ENCODE assay signal across 1 cellular context in the genomic region with DNA sequence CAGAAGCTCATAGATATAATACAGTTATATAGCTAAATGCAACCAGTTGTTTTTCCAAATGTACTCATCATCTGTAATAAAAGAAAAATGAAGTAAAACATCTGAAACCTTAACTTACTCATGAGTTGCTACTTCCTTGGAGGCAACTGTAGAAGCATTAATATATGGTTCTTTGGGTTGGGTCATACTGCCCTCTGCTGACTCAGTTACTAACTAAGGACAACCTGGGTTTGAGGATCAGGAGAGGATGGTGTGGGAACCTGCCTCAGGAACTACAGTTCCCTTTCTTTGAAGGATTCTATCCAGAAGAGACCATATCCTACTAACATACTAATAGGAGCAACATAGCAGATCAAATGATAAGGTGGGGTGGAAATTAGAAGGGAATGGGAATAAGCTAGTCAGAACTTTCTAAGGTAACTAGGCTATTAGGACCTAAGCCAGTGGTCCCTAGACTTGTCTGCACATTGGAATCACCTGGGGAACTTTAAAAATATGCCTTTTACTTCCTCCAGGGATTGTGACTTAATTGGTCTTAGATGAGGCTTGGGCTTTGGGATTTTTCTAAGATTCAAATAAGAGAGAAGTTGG.
TF ChIP-seq lines count a peak whose summit lies in the region.

No MANE protein-coding gene starts in this region.

TF ChIP-seq in K562, 482 proteins besides CTCF, POLR2A, EP300 and RAD21:
- TF ChIP-seq ZNF253 (CRISPR knock-in tag; conservative IDR thresholded peaks at IDR 0.05): no peak
- TF ChIP-seq MAFK (IDR thresholded peaks at IDR 0.05; ENCODE audit: low read length): no peak
- no peak for TF ChIP-seq GABPA (tag; conservative IDR thresholded peaks at IDR 0.05; ENCODE audit: low read depth)
- no peak for TF ChIP-seq MIER1 (IDR thresholded peaks at IDR 0.05; ENCODE audit: low read depth)
- no peak for TF ChIP-seq MTA2 (IDR thresholded peaks at IDR 0.05; ENCODE audit: low read depth)
- TF ChIP-seq RBFOX2 (IDR thresholded peaks at IDR 0.05; ENCODE audit: low read depth, low read length): no peak
- TF ChIP-seq, protein P1, sequence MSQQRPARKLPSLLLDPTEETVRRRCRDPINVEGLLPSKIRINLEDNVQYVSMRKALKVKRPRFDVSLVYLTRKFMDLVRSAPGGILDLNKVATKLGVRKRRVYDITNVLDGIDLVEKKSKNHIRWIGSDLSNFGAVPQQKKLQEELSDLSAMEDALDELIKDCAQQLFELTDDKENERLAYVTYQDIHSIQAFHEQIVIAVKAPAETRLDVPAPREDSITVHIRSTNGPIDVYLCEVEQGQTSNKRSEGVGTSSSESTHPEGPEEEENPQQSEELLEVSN (IDR thresholded peaks at IDR 0.05; ENCODE audit: borderline replicate concordance in 1 of 2, extremely low read depth in 1 of 2, insufficient read depth in 1 of 2, insufficient read length in 1 of 2, low read depth in 1 of 2, low read length in 1 of 2, poor library complexity in 1 of 2, severe bottlenecking in 1 of 2): no peak
- TF ChIP-seq, protein P2, sequence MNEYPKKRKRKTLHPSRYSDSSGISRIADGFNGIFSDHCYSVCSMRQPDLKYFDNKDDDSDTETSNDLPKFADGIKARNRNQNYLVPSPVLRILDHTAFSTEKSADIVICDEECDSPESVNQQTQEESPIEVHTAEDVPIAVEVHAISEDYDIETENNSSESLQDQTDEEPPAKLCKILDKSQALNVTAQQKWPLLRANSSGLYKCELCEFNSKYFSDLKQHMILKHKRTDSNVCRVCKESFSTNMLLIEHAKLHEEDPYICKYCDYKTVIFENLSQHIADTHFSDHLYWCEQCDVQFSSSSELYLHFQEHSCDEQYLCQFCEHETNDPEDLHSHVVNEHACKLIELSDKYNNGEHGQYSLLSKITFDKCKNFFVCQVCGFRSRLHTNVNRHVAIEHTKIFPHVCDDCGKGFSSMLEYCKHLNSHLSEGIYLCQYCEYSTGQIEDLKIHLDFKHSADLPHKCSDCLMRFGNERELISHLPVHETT (CRISPR knock-in tag; conservative IDR thresholded peaks at IDR 0.05 in 1 of 2, IDR thresholded peaks at IDR 0.05 in 1 of 2): no peak
- TF ChIP-seq, protein P3, sequence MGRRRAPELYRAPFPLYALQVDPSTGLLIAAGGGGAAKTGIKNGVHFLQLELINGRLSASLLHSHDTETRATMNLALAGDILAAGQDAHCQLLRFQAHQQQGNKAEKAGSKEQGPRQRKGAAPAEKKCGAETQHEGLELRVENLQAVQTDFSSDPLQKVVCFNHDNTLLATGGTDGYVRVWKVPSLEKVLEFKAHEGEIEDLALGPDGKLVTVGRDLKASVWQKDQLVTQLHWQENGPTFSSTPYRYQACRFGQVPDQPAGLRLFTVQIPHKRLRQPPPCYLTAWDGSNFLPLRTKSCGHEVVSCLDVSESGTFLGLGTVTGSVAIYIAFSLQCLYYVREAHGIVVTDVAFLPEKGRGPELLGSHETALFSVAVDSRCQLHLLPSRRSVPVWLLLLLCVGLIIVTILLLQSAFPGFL (CRISPR knock-in tag; IDR thresholded peaks at IDR 0.05): no peak
- peak; percentile 26; the same call in 1 of the 2 replicates for TF ChIP-seq ZNF316 (IDR thresholded peaks at IDR 0.05)
- 0 out of 2 replicates have a peak, but pooled peaks have one; percentile 45 for TF ChIP-seq RFX5 (IDR thresholded peaks at IDR 0.05; ENCODE audit: low read depth, low read length)
- no peak for TF ChIP-seq ELF4 (CRISPR knock-in tag; IDR thresholded peaks at IDR 0.05)
- TF ChIP-seq, protein P4, sequence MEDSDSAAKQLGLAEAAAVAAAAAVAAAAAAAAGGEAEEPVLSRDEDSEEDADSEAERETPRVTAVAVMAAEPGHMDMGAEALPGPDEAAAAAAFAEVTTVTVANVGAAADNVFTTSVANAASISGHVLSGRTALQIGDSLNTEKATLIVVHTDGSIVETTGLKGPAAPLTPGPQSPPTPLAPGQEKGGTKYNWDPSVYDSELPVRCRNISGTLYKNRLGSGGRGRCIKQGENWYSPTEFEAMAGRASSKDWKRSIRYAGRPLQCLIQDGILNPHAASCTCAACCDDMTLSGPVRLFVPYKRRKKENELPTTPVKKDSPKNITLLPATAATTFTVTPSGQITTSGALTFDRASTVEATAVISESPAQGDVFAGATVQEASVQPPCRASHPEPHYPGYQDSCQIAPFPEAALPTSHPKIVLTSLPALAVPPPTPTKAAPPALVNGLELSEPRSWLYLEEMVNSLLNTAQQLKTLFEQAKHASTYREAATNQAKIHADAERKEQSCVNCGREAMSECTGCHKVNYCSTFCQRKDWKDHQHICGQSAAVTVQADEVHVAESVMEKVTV (CRISPR knock-in tag; IDR thresholded peaks at IDR 0.05): peak; percentile 63
- TF ChIP-seq, protein P5, sequence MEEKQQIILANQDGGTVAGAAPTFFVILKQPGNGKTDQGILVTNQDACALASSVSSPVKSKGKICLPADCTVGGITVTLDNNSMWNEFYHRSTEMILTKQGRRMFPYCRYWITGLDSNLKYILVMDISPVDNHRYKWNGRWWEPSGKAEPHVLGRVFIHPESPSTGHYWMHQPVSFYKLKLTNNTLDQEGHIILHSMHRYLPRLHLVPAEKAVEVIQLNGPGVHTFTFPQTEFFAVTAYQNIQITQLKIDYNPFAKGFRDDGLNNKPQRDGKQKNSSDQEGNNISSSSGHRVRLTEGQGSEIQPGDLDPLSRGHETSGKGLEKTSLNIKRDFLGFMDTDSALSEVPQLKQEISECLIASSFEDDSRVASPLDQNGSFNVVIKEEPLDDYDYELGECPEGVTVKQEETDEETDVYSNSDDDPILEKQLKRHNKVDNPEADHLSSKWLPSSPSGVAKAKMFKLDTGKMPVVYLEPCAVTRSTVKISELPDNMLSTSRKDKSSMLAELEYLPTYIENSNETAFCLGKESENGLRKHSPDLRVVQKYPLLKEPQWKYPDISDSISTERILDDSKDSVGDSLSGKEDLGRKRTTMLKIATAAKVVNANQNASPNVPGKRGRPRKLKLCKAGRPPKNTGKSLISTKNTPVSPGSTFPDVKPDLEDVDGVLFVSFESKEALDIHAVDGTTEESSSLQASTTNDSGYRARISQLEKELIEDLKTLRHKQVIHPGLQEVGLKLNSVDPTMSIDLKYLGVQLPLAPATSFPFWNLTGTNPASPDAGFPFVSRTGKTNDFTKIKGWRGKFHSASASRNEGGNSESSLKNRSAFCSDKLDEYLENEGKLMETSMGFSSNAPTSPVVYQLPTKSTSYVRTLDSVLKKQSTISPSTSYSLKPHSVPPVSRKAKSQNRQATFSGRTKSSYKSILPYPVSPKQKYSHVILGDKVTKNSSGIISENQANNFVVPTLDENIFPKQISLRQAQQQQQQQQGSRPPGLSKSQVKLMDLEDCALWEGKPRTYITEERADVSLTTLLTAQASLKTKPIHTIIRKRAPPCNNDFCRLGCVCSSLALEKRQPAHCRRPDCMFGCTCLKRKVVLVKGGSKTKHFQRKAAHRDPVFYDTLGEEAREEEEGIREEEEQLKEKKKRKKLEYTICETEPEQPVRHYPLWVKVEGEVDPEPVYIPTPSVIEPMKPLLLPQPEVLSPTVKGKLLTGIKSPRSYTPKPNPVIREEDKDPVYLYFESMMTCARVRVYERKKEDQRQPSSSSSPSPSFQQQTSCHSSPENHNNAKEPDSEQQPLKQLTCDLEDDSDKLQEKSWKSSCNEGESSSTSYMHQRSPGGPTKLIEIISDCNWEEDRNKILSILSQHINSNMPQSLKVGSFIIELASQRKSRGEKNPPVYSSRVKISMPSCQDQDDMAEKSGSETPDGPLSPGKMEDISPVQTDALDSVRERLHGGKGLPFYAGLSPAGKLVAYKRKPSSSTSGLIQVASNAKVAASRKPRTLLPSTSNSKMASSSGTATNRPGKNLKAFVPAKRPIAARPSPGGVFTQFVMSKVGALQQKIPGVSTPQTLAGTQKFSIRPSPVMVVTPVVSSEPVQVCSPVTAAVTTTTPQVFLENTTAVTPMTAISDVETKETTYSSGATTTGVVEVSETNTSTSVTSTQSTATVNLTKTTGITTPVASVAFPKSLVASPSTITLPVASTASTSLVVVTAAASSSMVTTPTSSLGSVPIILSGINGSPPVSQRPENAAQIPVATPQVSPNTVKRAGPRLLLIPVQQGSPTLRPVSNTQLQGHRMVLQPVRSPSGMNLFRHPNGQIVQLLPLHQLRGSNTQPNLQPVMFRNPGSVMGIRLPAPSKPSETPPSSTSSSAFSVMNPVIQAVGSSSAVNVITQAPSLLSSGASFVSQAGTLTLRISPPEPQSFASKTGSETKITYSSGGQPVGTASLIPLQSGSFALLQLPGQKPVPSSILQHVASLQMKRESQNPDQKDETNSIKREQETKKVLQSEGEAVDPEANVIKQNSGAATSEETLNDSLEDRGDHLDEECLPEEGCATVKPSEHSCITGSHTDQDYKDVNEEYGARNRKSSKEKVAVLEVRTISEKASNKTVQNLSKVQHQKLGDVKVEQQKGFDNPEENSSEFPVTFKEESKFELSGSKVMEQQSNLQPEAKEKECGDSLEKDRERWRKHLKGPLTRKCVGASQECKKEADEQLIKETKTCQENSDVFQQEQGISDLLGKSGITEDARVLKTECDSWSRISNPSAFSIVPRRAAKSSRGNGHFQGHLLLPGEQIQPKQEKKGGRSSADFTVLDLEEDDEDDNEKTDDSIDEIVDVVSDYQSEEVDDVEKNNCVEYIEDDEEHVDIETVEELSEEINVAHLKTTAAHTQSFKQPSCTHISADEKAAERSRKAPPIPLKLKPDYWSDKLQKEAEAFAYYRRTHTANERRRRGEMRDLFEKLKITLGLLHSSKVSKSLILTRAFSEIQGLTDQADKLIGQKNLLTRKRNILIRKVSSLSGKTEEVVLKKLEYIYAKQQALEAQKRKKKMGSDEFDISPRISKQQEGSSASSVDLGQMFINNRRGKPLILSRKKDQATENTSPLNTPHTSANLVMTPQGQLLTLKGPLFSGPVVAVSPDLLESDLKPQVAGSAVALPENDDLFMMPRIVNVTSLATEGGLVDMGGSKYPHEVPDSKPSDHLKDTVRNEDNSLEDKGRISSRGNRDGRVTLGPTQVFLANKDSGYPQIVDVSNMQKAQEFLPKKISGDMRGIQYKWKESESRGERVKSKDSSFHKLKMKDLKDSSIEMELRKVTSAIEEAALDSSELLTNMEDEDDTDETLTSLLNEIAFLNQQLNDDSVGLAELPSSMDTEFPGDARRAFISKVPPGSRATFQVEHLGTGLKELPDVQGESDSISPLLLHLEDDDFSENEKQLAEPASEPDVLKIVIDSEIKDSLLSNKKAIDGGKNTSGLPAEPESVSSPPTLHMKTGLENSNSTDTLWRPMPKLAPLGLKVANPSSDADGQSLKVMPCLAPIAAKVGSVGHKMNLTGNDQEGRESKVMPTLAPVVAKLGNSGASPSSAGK (IDR thresholded peaks at IDR 0.05): no peak
- no peak for TF ChIP-seq SP1 (CRISPR knock-in tag; IDR thresholded peaks at IDR 0.05)
- TF ChIP-seq, protein P6, sequence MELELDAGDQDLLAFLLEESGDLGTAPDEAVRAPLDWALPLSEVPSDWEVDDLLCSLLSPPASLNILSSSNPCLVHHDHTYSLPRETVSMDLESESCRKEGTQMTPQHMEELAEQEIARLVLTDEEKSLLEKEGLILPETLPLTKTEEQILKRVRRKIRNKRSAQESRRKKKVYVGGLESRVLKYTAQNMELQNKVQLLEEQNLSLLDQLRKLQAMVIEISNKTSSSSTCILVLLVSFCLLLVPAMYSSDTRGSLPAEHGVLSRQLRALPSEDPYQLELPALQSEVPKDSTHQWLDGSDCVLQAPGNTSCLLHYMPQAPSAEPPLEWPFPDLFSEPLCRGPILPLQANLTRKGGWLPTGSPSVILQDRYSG (tag; conservative IDR thresholded peaks at IDR 0.05; ENCODE audit: low read depth): no peak
- TF ChIP-seq XRCC4 (IDR thresholded peaks at IDR 0.05; ENCODE audit: extremely low read depth, insufficient read depth, insufficient read length): no peak
- peak; percentile 64 for TF ChIP-seq SMC3 (conservative IDR thresholded peaks at IDR 0.05; ENCODE audit: insufficient read depth, low read depth, low read length)
- no peak for TF ChIP-seq ZNF217 (CRISPR knock-in tag; IDR thresholded peaks at IDR 0.05)
- TF ChIP-seq TAF9B (IDR thresholded peaks at IDR 0.05; ENCODE audit: partially characterized antibody): no peak
- TF ChIP-seq, protein P7, sequence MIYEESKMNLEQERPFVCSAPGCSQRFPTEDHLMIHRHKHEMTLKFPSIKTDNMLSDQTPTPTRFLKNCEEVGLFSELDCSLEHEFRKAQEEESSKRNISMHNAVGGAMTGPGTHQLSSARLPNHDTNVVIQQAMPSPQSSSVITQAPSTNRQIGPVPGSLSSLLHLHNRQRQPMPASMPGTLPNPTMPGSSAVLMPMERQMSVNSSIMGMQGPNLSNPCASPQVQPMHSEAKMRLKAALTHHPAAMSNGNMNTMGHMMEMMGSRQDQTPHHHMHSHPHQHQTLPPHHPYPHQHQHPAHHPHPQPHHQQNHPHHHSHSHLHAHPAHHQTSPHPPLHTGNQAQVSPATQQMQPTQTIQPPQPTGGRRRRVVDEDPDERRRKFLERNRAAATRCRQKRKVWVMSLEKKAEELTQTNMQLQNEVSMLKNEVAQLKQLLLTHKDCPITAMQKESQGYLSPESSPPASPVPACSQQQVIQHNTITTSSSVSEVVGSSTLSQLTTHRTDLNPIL (CRISPR knock-in tag; IDR thresholded peaks at IDR 0.05): no peak
